17 cellular contexts compared by ENCODE assay signal in genomic region chr22:40434101-40434500, GRCh38.
DNase-seq lines count a peak whose midpoint lies in the region; ATAC-seq and TF ChIP-seq lines count a peak whose summit lies in the region.
"Had no signal": no experiment of that assay in that cellular context is flagged by ENCODE, and none has a peak within 500 bp of the region (broad histone marks: within the 10 kb centered on the region; RNA-seq: fewer than 3 reads in every experiment).

No MANE protein-coding gene starts in this region.

- H3K36me3 Mint-ChIP-seq in CD14-positive monocyte (peaks cover 44 to 65% of the 10 kb centered on the region in 2 donors), H9 (ENCODE audit: insufficient read depth in 1 of 3, low read depth in 3 of 3) (peaks cover 5 to 25% (median 20%) of the 10 kb centered on the region in 3 experiments; a peak in 6 of 7 replicates), naive B cell (peaks cover 3 to 17% of the 10 kb centered on the region in 2 donors)

- H3K79me1 ChIP-seq in H9 (ENCODE audit: insufficient read depth, low read depth, low read length, poor library complexity, severe bottlenecking) = no peaks in the 10 kb centered on the region

- no peak overlapping the region for H3K14ac ChIP-seq in H9 (ENCODE audit: insufficient read depth, low read length)

- no peak overlapping the region for H2BK20ac ChIP-seq in H9 (ENCODE audit: low read depth, low read length, poor library complexity, severe bottlenecking)

- no peak overlapping the region for H3T11ph ChIP-seq in H9 (ENCODE audit: low read length)

- H2BK15ac ChIP-seq in H9 (ENCODE audit: low read depth, low read length) = no peak overlapping the region

- H3K4me1 ChIP-seq in H9 (ENCODE audit: insufficient read depth, low read length) (no peaks in the 10 kb centered on the region), adipocyte (ENCODE audit: control insufficient read depth, insufficient read depth, low read length) (peaks cover 25% of the 10 kb centered on the region)
- H3K4me1 ChIP-seq in effector memory CD4-positive, alpha-beta T cell (ENCODE audit: control insufficient read depth, insufficient read depth, low read length, poor library complexity, severe bottlenecking) = peaks cover 10% of the 10 kb centered on the region

- H3K18ac ChIP-seq in H9 (ENCODE audit: insufficient read length, low read depth, low read length) = no peak overlapping the region

- no peak overlapping the region for H4K8ac ChIP-seq in H9 (replicated peaks; ENCODE audit: insufficient read length, low read depth, low read length)

- ATAC-seq in naive B cell (ENCODE audit: low read depth in 2 of 2) (no peak), GM21515 (IDR thresholded peaks at IDR 0.05; ENCODE audit: unreplicated experiment) (no peak)
- ATAC-seq: naive thymus-derived CD4-positive, alpha-beta T cell; Panc1; SK-N-SH treated with all-trans-retinoic acid at 6 μM for 48 hours had no signal

- TF ChIP-seq CTCF in CD14-positive monocyte (IDR thresholded peaks at IDR 0.05) (no peak), H9 (conservative IDR thresholded peaks at IDR 0.05) (no peak)

- no peak overlapping the region for H3K27ac ChIP-seq in H9 (ENCODE audit: insufficient read length, low read depth, low read length)
- H3K27ac ChIP-seq in effector memory CD4-positive, alpha-beta T cell (ENCODE audit: insufficient read depth, low read length, poor library complexity, severe bottlenecking) = no peak overlapping the region

- H2BK12ac ChIP-seq in H9 (ENCODE audit: insufficient read length, low read depth, low read length) = no peak overlapping the region

- no peak overlapping the region for H3K56ac ChIP-seq in H9 (ENCODE audit: insufficient read length, low read depth, low read length)

- H3K9me3 Mint-ChIP-seq in CD14-positive monocyte (no peaks in the 10 kb centered on the region), H9 (no peaks in the 10 kb centered on the region), naive B cell (no peaks in the 10 kb centered on the region)
- H3K9me3 Mint-ChIP-seq: naive thymus-derived CD4-positive, alpha-beta T cell had no signal

- H3K27me3 ChIP-seq in H9 (ENCODE audit: insufficient read depth, low read length) = no peaks in the 10 kb centered on the region
- no peaks in the 10 kb centered on the region for H3K27me3 ChIP-seq in adipocyte (replicated peaks; ENCODE audit: control insufficient read depth, insufficient read depth, low read length)
- H3K27me3 ChIP-seq in effector memory CD4-positive, alpha-beta T cell (replicated peaks; ENCODE audit: control insufficient read depth, insufficient read depth, low read length, poor library complexity, severe bottlenecking) = no peaks in the 10 kb centered on the region

- H3K23ac ChIP-seq in H9 (ENCODE audit: insufficient read length, low read depth, low read length) = no peak overlapping the region

- H3K9me3 ChIP-seq in H9 (ENCODE audit: control insufficient read depth, low read depth, low read length) (no peaks in the 10 kb centered on the region), adipocyte (ENCODE audit: control insufficient read depth, low read length) (no peaks in the 10 kb centered on the region)
- H3K9me3 ChIP-seq in effector memory CD4-positive, alpha-beta T cell (ENCODE audit: control insufficient read depth, low read length) = no peaks in the 10 kb centered on the region

- no peak overlapping the region for H2BK5ac ChIP-seq in H9 (ENCODE audit: insufficient read length, low read length)

- H3K4ac ChIP-seq in H9 (ENCODE audit: low read depth, low read length) = no peak overlapping the region

- H3K4me3 ChIP-seq in adipocyte (ENCODE audit: low read length) = no peak overlapping the region
- no peak overlapping the region for H3K4me3 ChIP-seq in effector memory CD4-positive, alpha-beta T cell (ENCODE audit: insufficient read depth, low read depth, low read length, poor library complexity, severe bottlenecking)
- H3K4me3 ChIP-seq: lung had no signal

- H3K23me2 ChIP-seq in H9 (ENCODE audit: insufficient read length, low read depth, low read length, poor library complexity, severe bottlenecking) = no peaks in the 10 kb centered on the region

- H2AFZ ChIP-seq in H9 (ENCODE audit: low read length) = no peak overlapping the region

- WGBS in H9 (ENCODE audit: extremely low coverage, insufficient read length, low lambda C conversion rate) = no CpG with 5 or more reads among the region's 3 CpGs

- H3K27me3 Mint-ChIP-seq in CD14-positive monocyte (ENCODE audit: low read depth in 3 of 3) (peaks cover 0 to 1% (median 0%) of the 10 kb centered on the region in 3 donors), H9 (ENCODE audit: low read depth) (no peaks in the 10 kb centered on the region), naive B cell (no peaks in the 10 kb centered on the region)
- H3K27me3 Mint-ChIP-seq: naive thymus-derived CD4-positive, alpha-beta T cell had no signal

- H3K4me3 Mint-ChIP-seq in CD14-positive monocyte (no peak overlapping the region), H9 (no peak overlapping the region), naive B cell (peak overlapping the region in 7 of 8 donors; percentile 31 to 89 (median 73))
- H3K4me3 Mint-ChIP-seq: naive thymus-derived CD4-positive, alpha-beta T cell had no signal

- H3K4me1 Mint-ChIP-seq in CD14-positive monocyte (peaks cover 84% of the 10 kb centered on the region), H9 (peaks cover 3 to 12% of the 10 kb centered on the region in 2 experiments; a peak in 2 of 4 replicates), naive B cell (peaks cover 64 to 97% (median 72%) of the 10 kb centered on the region in 3 donors)

- peaks cover 16% of the 10 kb centered on the region for H3K36me3 ChIP-seq in adipocyte (ENCODE audit: control insufficient read depth, insufficient read depth, low read length, severe bottlenecking)
- H3K36me3 ChIP-seq in effector memory CD4-positive, alpha-beta T cell (ENCODE audit: control insufficient read depth, insufficient read depth, low read length) = peaks cover 43% of the 10 kb centered on the region

- H4K5ac ChIP-seq in H9 (ENCODE audit: insufficient read length, low read depth, low read length) = no peak overlapping the region

- H3K27ac Mint-ChIP-seq in CD14-positive monocyte (peak overlapping the region; percentile 82 to 98 (median 92)), H9 (peak overlapping the region in 2 of 3 experiments; percentile 26 to 41; a peak in 1 of 7 replicates), naive B cell (peak overlapping the region; percentile 56 to 97 (median 88))

- H3K79me2 ChIP-seq in H9 (ENCODE audit: insufficient read depth, low read length) = no peaks in the 10 kb centered on the region

- H2AK5ac ChIP-seq in H9 (ENCODE audit: insufficient read length, low read length) = no peak overlapping the region

- DNase-seq in CD14-positive monocyte (ENCODE audit: low spot score) = no peak
- no peak for DNase-seq in H9
- DNase-seq in adipocyte (ENCODE audit: low read depth) = peak; percentile 22
- DNase-seq in naive B cell = no peak
- no peak for DNase-seq in SIG-M5 (lab: John Stamatoyannopoulos, UW)
- DNase-seq in effector memory CD4-positive, alpha-beta T cell = no peak
- DNase-seq: activated CD4-positive, alpha-beta T cell treated with anti-CD3 and anti-CD28 coated beads for 48 hours; activated T-cell treated with anti-CD3 and anti-CD28 coated beads for 4 hours; AML-193; central memory CD4-positive, alpha-beta T cell; naive thymus-derived CD4-positive, alpha-beta T cell; NCI-H1694; NCI-H2227 treated with DMSO at 0.1 percent for 48 hours had no signal

- no peak overlapping the region for H3K4me2 ChIP-seq in H9 (ENCODE audit: insufficient read depth, insufficient read length, low read length)

- H4K20me1 ChIP-seq in H9 (ENCODE audit: control insufficient read depth, insufficient read depth, insufficient read length) = no peaks in the 10 kb centered on the region

- H3K9ac ChIP-seq in H9 (ENCODE audit: extremely low read depth, insufficient read length, low read length) (no peak overlapping the region), adipocyte (ENCODE audit: low read length) (no peak overlapping the region)

- intact Hi-C loops in CD14-positive monocyte (cut with micrococcal nuclease) = no loop called here

- H4K91ac ChIP-seq in H9 (ENCODE audit: insufficient read length, low read depth, low read length) = no peak overlapping the region

- H2BK120ac ChIP-seq in H9 (ENCODE audit: low read depth, low read length, poor library complexity, severe bottlenecking) = no peak overlapping the region

Comparison
In these comparisons a context has a peak if more than half of its experiments do, and no peak if none do; other contexts are left out.
1. H3K27ac Mint-ChIP-seq: peak in every context shown above with its lines; median percentile 92 in CD14-positive monocyte; 88 in naive B cell; 34 in H9.
2. H3K4me3 Mint-ChIP-seq: peak in naive B cell (7 of 8); none in CD14-positive monocyte (0 of 2) and H9 (0 of 2).